1 cellular context compared by ENCODE assay signal in genomic region chr3:40086890-40087884, GRCh38.
TF ChIP-seq lines count a peak whose summit lies in the region.

No MANE protein-coding gene starts in this region.

TF ChIP-seq in HepG2, 621 proteins besides CTCF, POLR2A, EP300 and RAD21 (continued from another document):
- TF ChIP-seq GATA4 (IDR thresholded peaks at IDR 0.05; ENCODE audit: borderline replicate concordance, low read depth) (no peak), CBX2 (IDR thresholded peaks at IDR 0.05; ENCODE audit: low read depth, low read length) (no peak), CBX2 (CRISPR knock-in tag; IDR thresholded peaks at IDR 0.05; ENCODE audit: low read depth) (no peak), MEF2D (CRISPR knock-in tag; IDR thresholded peaks at IDR 0.05) (no peak), DR1 (CRISPR knock-in tag; IDR thresholded peaks at IDR 0.05) (no peak), SNAI1 (CRISPR knock-in tag; IDR thresholded peaks at IDR 0.05; ENCODE audit: borderline replicate concordance) (no peak), AKAP8 (CRISPR knock-in tag; IDR thresholded peaks at IDR 0.05) (no peak), SSRP1 (CRISPR knock-in tag; IDR thresholded peaks at IDR 0.05) (peak; percentile 51; the same call in 1 of the 2 replicates), ZSCAN20 (CRISPR knock-in tag; IDR thresholded peaks at IDR 0.05; ENCODE audit: borderline replicate concordance) (no peak), FOXO1 (CRISPR knock-in tag; IDR thresholded peaks at IDR 0.05) (peak; percentile 33; the same call in 1 of the 2 replicates), ZMYM3 (CRISPR knock-in tag; IDR thresholded peaks at IDR 0.05) (no peak), SRSF1 (optimal IDR thresholded peaks at IDR 0.05; ENCODE audit: low read depth, low read length) (no peak), TCF7L2 (IDR thresholded peaks at IDR 0.05; ENCODE audit: low read depth, low read length) (no peak), JUND (CRISPR knock-in tag; IDR thresholded peaks at IDR 0.05) (no peak), ZBTB46 (CRISPR knock-in tag; IDR thresholded peaks at IDR 0.05; ENCODE audit: borderline replicate concordance) (no peak), ZNF18 (CRISPR knock-in tag; IDR thresholded peaks at IDR 0.05; ENCODE audit: insufficient replicate concordance) (no peak), YY1 (IDR thresholded peaks at IDR 0.05; ENCODE audit: insufficient read depth, insufficient replicate concordance, low read depth, low read length) (no peak), U2AF1 (optimal IDR thresholded peaks at IDR 0.05; ENCODE audit: low read depth, low read length) (no peak), TEF (CRISPR knock-in tag; IDR thresholded peaks at IDR 0.05) (no peak), HNF1B (CRISPR knock-in tag; IDR thresholded peaks at IDR 0.05) (no peak), ZNF776 (CRISPR knock-in tag; IDR thresholded peaks at IDR 0.05) (no peak), GPBP1L1 (CRISPR knock-in tag; IDR thresholded peaks at IDR 0.05) (no peak), TFDP2 (CRISPR knock-in tag; IDR thresholded peaks at IDR 0.05) (no peak), ARNTL (CRISPR knock-in tag; IDR thresholded peaks at IDR 0.05) (no peak), ZNF883 (CRISPR knock-in tag; IDR thresholded peaks at IDR 0.05; ENCODE audit: not compliant biosample characterization) (no peak), ZNF180 (CRISPR knock-in tag; IDR thresholded peaks at IDR 0.05; ENCODE audit: borderline replicate concordance, low read depth) (no peak), KMT2A (CRISPR knock-in tag; IDR thresholded peaks at IDR 0.05) (no peak), ZNF816 (CRISPR knock-in tag; IDR thresholded peaks at IDR 0.05; ENCODE audit: borderline replicate concordance) (no peak), ZNF792 (CRISPR knock-in tag; IDR thresholded peaks at IDR 0.05) (0 out of 2 replicates have a peak, but pooled peaks have one; percentile 58), ZBED4 (CRISPR knock-in tag; IDR thresholded peaks at IDR 0.05; ENCODE audit: borderline replicate concordance) (0 out of 2 replicates have a peak, but pooled peaks have one; percentile 25), FOXK1 (CRISPR knock-in tag; IDR thresholded peaks at IDR 0.05; ENCODE audit: borderline replicate concordance, low read depth) (no peak), ZNF235 (CRISPR knock-in tag; IDR thresholded peaks at IDR 0.05; ENCODE audit: borderline replicate concordance) (no peak), CERS6 (CRISPR knock-in tag; IDR thresholded peaks at IDR 0.05) (no peak), ZNF703 (CRISPR knock-in tag; IDR thresholded peaks at IDR 0.05; ENCODE audit: borderline replicate concordance) (no peak), ZSCAN5A (CRISPR knock-in tag; IDR thresholded peaks at IDR 0.05; ENCODE audit: borderline replicate concordance) (no peak), ARNT (IDR thresholded peaks at IDR 0.05) (no peak), CEBPG (CRISPR knock-in tag; IDR thresholded peaks at IDR 0.05) (peak; percentile 41; the same call in 1 of the 2 replicates), ZNF484 (CRISPR knock-in tag; IDR thresholded peaks at IDR 0.05; ENCODE audit: borderline replicate concordance, low read depth) (no peak), ZNF382 (CRISPR knock-in tag; IDR thresholded peaks at IDR 0.05; ENCODE audit: borderline replicate concordance) (no peak), HIC2 (CRISPR knock-in tag; IDR thresholded peaks at IDR 0.05; ENCODE audit: low read depth) (no peak), ZNF83 (CRISPR knock-in tag; IDR thresholded peaks at IDR 0.05; ENCODE audit: borderline replicate concordance) (no peak)
